In the genomic region with DNA sequence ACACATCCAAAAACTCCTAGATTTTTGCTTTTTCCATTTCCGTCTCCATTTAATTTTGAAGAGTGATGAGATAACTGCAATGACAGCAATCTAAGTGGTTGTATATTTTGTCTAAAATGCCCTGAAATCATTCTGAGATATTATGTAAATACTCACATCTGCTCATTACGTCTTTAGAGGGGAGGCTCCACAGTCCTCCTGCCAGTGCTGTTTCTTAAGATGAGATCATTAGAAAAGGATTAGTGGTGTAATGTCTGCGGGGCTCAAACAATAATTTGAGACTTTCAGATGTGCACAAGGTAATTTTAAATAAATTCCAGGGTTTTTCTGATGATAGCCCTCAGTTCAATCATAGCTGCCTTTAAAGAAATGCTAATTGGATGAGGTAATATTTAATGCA, we compare ENCODE assay signal across 2 cellular contexts.
TF ChIP-seq lines count a peak whose summit lies in the region.

No MANE protein-coding gene starts in this region.

TF ChIP-seq in SK-N-SH treated with all-trans-retinoic acid at 6 μM for 48 hours, 23 proteins besides CTCF, POLR2A, EP300 and RAD21:
- TF ChIP-seq CREB5 (CRISPR knock-in tag; IDR thresholded peaks at IDR 0.05; ENCODE audit: low read depth): 0 out of 2 replicates have a peak, but pooled peaks have one; percentile 34
- TF ChIP-seq ZNF565 (CRISPR knock-in tag; conservative IDR thresholded peaks at IDR 0.05; ENCODE audit: low read depth): no peak

TF ChIP-seq in SK-N-SH, 30 proteins besides CTCF, POLR2A, EP300 and RAD21 (continued from another document):
- TF ChIP-seq PBX3 (IDR thresholded peaks at IDR 0.05) (no peak), FOXM1 (IDR thresholded peaks at IDR 0.05; ENCODE audit: low read depth) (no peak), CHD2 (IDR thresholded peaks at IDR 0.05; ENCODE audit: low read length, partially characterized antibody) (no peak), SIN3A (IDR thresholded peaks at IDR 0.05; ENCODE audit: borderline replicate concordance, low read depth, low read length) (no peak), GATA2 (CRISPR knock-in tag; IDR thresholded peaks at IDR 0.05) (no peak), MEF2A (IDR thresholded peaks at IDR 0.05; ENCODE audit: borderline replicate concordance, low read depth) (no peak), NFIC (IDR thresholded peaks at IDR 0.05; ENCODE audit: borderline replicate concordance) (no peak), TCF12 (IDR thresholded peaks at IDR 0.05) (no peak), TEAD4 (IDR thresholded peaks at IDR 0.05; ENCODE audit: borderline replicate concordance, insufficient read depth) (no peak), MAX (IDR thresholded peaks at IDR 0.05; ENCODE audit: low read depth) (no peak)
- TF ChIP-seq, protein P1, sequence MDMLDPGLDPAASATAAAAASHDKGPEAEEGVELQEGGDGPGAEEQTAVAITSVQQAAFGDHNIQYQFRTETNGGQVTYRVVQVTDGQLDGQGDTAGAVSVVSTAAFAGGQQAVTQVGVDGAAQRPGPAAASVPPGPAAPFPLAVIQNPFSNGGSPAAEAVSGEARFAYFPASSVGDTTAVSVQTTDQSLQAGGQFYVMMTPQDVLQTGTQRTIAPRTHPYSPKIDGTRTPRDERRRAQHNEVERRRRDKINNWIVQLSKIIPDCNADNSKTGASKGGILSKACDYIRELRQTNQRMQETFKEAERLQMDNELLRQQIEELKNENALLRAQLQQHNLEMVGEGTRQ (IDR thresholded peaks at IDR 0.05; ENCODE audit: borderline replicate concordance, low read depth, low read length): no peak
